In genomic region chr18:45566025-45566740, GRCh38 we compare ENCODE assay signal across 14 cellular contexts. TPM values are rescaled to one million over a fixed set of nuclear protein-coding genes. Genes with fewer than 3 reads are reported as not detected.
DNase-seq lines count a peak whose midpoint lies in the region; ATAC-seq and TF ChIP-seq lines count a peak whose summit lies in the region.
"Had no signal": no experiment of that assay in that cellular context is flagged by ENCODE, and none has a peak within 500 bp of the region (broad histone marks: within the 10 kb centered on the region; RNA-seq: fewer than 3 reads in every experiment).

No MANE protein-coding gene starts in this region.

- H3K27me3 ChIP-seq in cardiac muscle cell (no peaks in the 10 kb centered on the region), psoas muscle (ENCODE audit: insufficient read depth in 3 of 3, low read length in 2 of 3) (no peaks in the 10 kb centered on the region)

- H3K27ac ChIP-seq in cardiac muscle cell = peak overlapping the region; percentile 16
- H3K27ac ChIP-seq in psoas muscle = no peak overlapping the region
- H3K27ac ChIP-seq: WERI-Rb-1 had no signal

- 73 to 87% (median 85%) methylated on average over 7 of the region's 7 CpGs for WGBS in psoas muscle, 3 donors

- in situ Hi-C loops in astrocyte of the cerebellum (cut with HindIII; ENCODE audit: low sequenced_read_pairs) = no loop called here

- TF ChIP-seq CTCF in astrocyte of the cerebellum (IDR thresholded peaks at IDR 0.05; ENCODE audit: low read depth, low read length, missing control alignments) = no peak
- TF ChIP-seq CTCF in cardiac muscle cell (IDR thresholded peaks at IDR 0.05; ENCODE audit: low read depth, low read length) = no peak
- TF ChIP-seq CTCF in psoas muscle (IDR thresholded peaks at IDR 0.05) = no peak

- peak in 3 of 4 donors; percentile 59 to 62 (median 59) for ATAC-seq in psoas muscle
- ATAC-seq: CD8-positive, alpha-beta T cell; stimulated activated naive CD8-positive, alpha-beta T cell treated with anti-CD3 and anti-CD28 coated beads, Interleukin-15, amount 100 ng/mL, for 72 hours had no signal

- H3K4me3 ChIP-seq in astrocyte of the cerebellum (ENCODE audit: low read depth, low read length) (no peak overlapping the region), cardiac muscle cell (no peak overlapping the region), psoas muscle (no peak overlapping the region)
- H3K4me3 ChIP-seq: lung had no signal

- intact Hi-C loops in psoas muscle (cut with DNase I) = no loop called here

- H3K4me1 ChIP-seq in cardiac muscle cell (ENCODE audit: low read depth) (peaks cover 20% of the 10 kb centered on the region), psoas muscle (no peaks in the 10 kb centered on the region)

- H3K9me3 ChIP-seq in cardiac muscle cell (ENCODE audit: low read depth) (no peaks in the 10 kb centered on the region), psoas muscle (no peaks in the 10 kb centered on the region)

- no peaks in the 10 kb centered on the region for H3K36me3 ChIP-seq in cardiac muscle cell
- H3K36me3 ChIP-seq in psoas muscle (ENCODE audit: insufficient read depth in 1 of 2, low read depth in 1 of 2) = no peaks in the 10 kb centered on the region
- H3K36me3 ChIP-seq: WERI-Rb-1 had no signal

- DNase-seq in EL (peak; percentile 81), astrocyte of the cerebellum (ENCODE audit: low read depth) (peak; percentile 37), cardiac muscle cell (ENCODE audit: low read depth in 1 of 2, low spot score in 1 of 2) (peak in 1 of 2 donors; percentile 94), psoas muscle (peak in 1 of 2 donors; percentile 50), pons (ENCODE audit: low spot score) (no peak), activated T-cell treated with anti-CD3 and anti-CD28 coated beads for 4 hours (no peak)
- DNase-seq in effector CD4-positive, alpha-beta T cell = no peak
- no peak for DNase-seq in activated CD8-positive, alpha-beta memory T cell treated with anti-CD3 and anti-CD28 coated beads, Interleukin-2, amount 50 U/mL, for 48 hours
- DNase-seq: activated effector memory CD4-positive, alpha-beta T cell treated with anti-CD3 and anti-CD28 coated beads, Interleukin-2, amount 50 U/mL, for 16 hours; CD8-positive, alpha-beta T cell; NCI-H1694; stimulated activated naive CD8-positive, alpha-beta T cell treated with anti-CD3 and anti-CD28 coated beads, Interleukin-15, amount 100 ng/mL, for 72 hours; WERI-Rb-1 had no signal

RNA-seq across cellular contexts. Expression of gene SLC14A2, which starts 49.1 kb away (rescaled TPM):
- total RNA-seq in cardiac muscle cell = 0.21 TPM in 1 of 2 replicates, not detected in the other
- 0.05 TPM in 1 of 2 replicates, not detected in the other for polyA plus RNA-seq in cardiac muscle cell
- total RNA-seq in psoas muscle = 1 to 10 TPM in 1 of 4 donors, under 1 TPM in 1, not detected in 2; 0.77 to 1.9 TPM
- under 1 TPM in 1 of 3 donors, not detected in 2; 0.05 TPM for polyA plus RNA-seq in psoas muscle
- total RNA-seq: CD8-positive, alpha-beta T cell had no signal

Comparison
In these comparisons a context has a peak if more than half of its experiments do, and no peak if none do; other contexts are left out.
1. DNase-seq: peak in EL (single experiment) and astrocyte of the cerebellum (single experiment); none in pons (single experiment), effector CD4-positive, alpha-beta T cell (single experiment), activated T-cell treated with anti-CD3 and anti-CD28 coated beads for 4 hours (single experiment) and activated CD8-positive, alpha-beta memory T cell treated with anti-CD3 and anti-CD28 coated beads, Interleukin-2, amount 50 U/mL, for 48 hours (single experiment).